In the genomic region with DNA sequence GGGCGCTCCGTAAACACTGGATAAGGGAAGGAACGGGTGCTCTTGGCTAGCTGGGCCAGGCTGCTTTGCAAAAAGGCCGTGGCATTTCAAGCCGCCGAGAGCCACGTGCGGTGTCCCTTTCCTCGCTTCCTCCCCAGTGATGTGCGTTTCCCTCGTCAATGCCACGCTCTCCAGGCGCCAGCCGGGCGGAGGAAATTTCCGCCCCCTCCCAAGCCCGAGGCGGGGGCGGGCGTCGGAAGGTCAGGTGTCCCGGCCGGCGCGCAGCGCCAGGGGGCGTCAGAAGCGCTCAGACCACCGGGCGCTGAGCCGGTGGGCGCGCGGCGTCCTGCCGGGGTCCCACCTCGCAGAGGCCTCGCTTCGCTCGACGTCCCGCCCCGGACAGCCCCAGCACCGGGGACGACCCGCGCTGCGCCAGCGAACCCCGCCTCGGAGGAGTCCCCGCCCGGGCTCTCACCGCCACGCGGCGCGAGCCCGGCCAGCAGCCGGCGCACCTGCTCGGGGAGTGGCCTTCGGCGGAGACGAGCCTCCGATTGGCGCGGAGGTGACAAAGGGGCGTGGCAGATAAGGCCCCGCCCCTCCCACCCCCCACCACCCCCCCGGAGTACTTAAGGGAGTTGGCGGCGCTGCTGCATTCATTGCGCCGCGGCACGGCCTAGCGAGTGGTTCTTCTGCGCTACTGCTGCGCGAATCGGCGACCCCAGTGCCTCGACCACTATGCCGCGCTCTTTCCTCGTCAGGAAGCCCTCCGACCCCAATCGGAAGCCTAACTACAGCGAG, we compare ENCODE assay signal across 8 cellular contexts. TPM values are rescaled to one million over a fixed set of nuclear protein-coding genes. Genes with fewer than 3 reads are reported as not detected.
DNase-seq lines count a peak whose midpoint lies in the region; ATAC-seq and TF ChIP-seq lines count a peak whose summit lies in the region.

A gene (plus strand): TSS at position 635 of the 777 bp plus-strand sequence. CDS start 80 bp downstream, at position 715.

- H3K9me3 Mint-ChIP-seq in activated T-helper 2 cell treated with anti-CD3 and anti-CD28 coated beads, Interferon-gamma antibody, Interleukin-2, Interleukin-4, amounts not matched to agents 10 μg/mL and 5 μg/mL and 100 μg/mL, durations not matched to agents 14 hours and 24 hours and 36 hours = no peaks in the 10 kb centered on the region
- no peaks in the 10 kb centered on the region for H3K9me3 Mint-ChIP-seq in stimulated activated naive CD8-positive, alpha-beta T cell treated with anti-CD3 and anti-CD28 coated beads, Interleukin-15, Interleukin-2, amounts not matched to agents 100 ng/mL and 50 ng/mL, for 24 hours

- no peaks in the 10 kb centered on the region for H3F3A ChIP-seq in neural cell (ENCODE audit: insufficient read depth, low read length, poor library complexity, severe bottlenecking)

- H3K27ac ChIP-seq in neural cell (ENCODE audit: low read length) = no peak within 1 kb of the TSS

- peak within 1 kb of the TSS; percentile 70 for H3K27ac Mint-ChIP-seq in activated T-helper 2 cell treated with anti-CD3 and anti-CD28 coated beads, Interferon-gamma antibody, Interleukin-2, Interleukin-4, amounts not matched to agents 10 μg/mL and 5 μg/mL and 100 μg/mL, durations not matched to agents 14 hours and 24 hours and 36 hours
- peak within 1 kb of the TSS; percentile 80 for H3K27ac Mint-ChIP-seq in stimulated activated naive CD8-positive, alpha-beta T cell treated with anti-CD3 and anti-CD28 coated beads, Interleukin-15, Interleukin-2, amounts not matched to agents 100 ng/mL and 50 ng/mL, for 24 hours

- peak within 1 kb of the TSS; percentile 51 for H3K9ac ChIP-seq in neural cell (ENCODE audit: low read length)

- peak within 1 kb of the TSS; percentile 62 for H3K4me2 ChIP-seq in neural cell (ENCODE audit: low read length)

- no peaks in the 10 kb centered on the region for H3K9me2 ChIP-seq in neural cell (ENCODE audit: insufficient read depth, low read length)

- no peaks in the 10 kb centered on the region for H3K36me3 ChIP-seq in neural cell (ENCODE audit: insufficient read depth, low read length)

- no peaks in the 10 kb centered on the region for H3K36me3 Mint-ChIP-seq in activated T-helper 2 cell treated with anti-CD3 and anti-CD28 coated beads, Interferon-gamma antibody, Interleukin-2, Interleukin-4, amounts not matched to agents 10 μg/mL and 5 μg/mL and 100 μg/mL, durations not matched to agents 14 hours and 24 hours and 36 hours (ENCODE audit: low read depth)
- no peaks in the 10 kb centered on the region for H3K36me3 Mint-ChIP-seq in stimulated activated naive CD8-positive, alpha-beta T cell treated with anti-CD3 and anti-CD28 coated beads, Interleukin-15, Interleukin-2, amounts not matched to agents 100 ng/mL and 50 ng/mL, for 24 hours (ENCODE audit: low read depth)

- H3K9me3 ChIP-seq in neural cell (ENCODE audit: low read length) = no peaks in the 10 kb centered on the region

- H3K27me3 Mint-ChIP-seq in activated T-helper 2 cell treated with anti-CD3 and anti-CD28 coated beads, Interferon-gamma antibody, Interleukin-2, Interleukin-4, amounts not matched to agents 10 μg/mL and 5 μg/mL and 100 μg/mL, durations not matched to agents 14 hours and 24 hours and 36 hours (ENCODE audit: low read depth) = peaks cover 31% of the 10 kb centered on the region
- peaks cover 6% of the 10 kb centered on the region for H3K27me3 Mint-ChIP-seq in stimulated activated naive CD8-positive, alpha-beta T cell treated with anti-CD3 and anti-CD28 coated beads, Interleukin-15, Interleukin-2, amounts not matched to agents 100 ng/mL and 50 ng/mL, for 24 hours

- DNase-seq in DMS53 (lab: John Stamatoyannopoulos, UW) = peak; percentile 97
- DNase-seq in Kasumi-1 (lab: John Stamatoyannopoulos, UW) = peak; percentile 74 to 84
- DNase-seq in RKO (ENCODE audit: low spot score) = peak; percentile 90
- peak; percentile 77 for DNase-seq in activated T-helper 2 cell treated with anti-CD3 and anti-CD28 coated beads, Interferon-gamma antibody, Interleukin-2, Interleukin-4, amounts not matched to agents 10 μg/mL and 5 μg/mL and 100 μg/mL, durations not matched to agents 14 hours and 24 hours and 36 hours (ENCODE audit: low spot score)
- DNase-seq in fibroblast of the aortic adventitia (ENCODE audit: low read depth) = peak; percentile 80

- H2AFZ ChIP-seq in neural cell (ENCODE audit: low read depth, low read length) = no peak within 1 kb of the TSS

- ATAC-seq in GM21723 (IDR thresholded peaks at IDR 0.05; ENCODE audit: unreplicated experiment) = peak; percentile 80

- TF ChIP-seq RAD21 in neural cell (conservative IDR thresholded peaks at IDR 0.05) = peak; percentile 60

- H3K4me3 Mint-ChIP-seq in activated T-helper 2 cell treated with anti-CD3 and anti-CD28 coated beads, Interferon-gamma antibody, Interleukin-2, Interleukin-4, amounts not matched to agents 10 μg/mL and 5 μg/mL and 100 μg/mL, durations not matched to agents 14 hours and 24 hours and 36 hours (ENCODE audit: low read depth) = peak within 1 kb of the TSS; percentile 66
- peak within 1 kb of the TSS; percentile 41 for H3K4me3 Mint-ChIP-seq in stimulated activated naive CD8-positive, alpha-beta T cell treated with anti-CD3 and anti-CD28 coated beads, Interleukin-15, Interleukin-2, amounts not matched to agents 100 ng/mL and 50 ng/mL, for 24 hours

- intact Hi-C loops in activated T-helper 2 cell treated with anti-CD3 and anti-CD28 coated beads, Interferon-gamma antibody, Interleukin-2, Interleukin-4, amounts not matched to agents 10 μg/mL and 5 μg/mL and 100 μg/mL, durations not matched to agents 14 hours and 24 hours and 36 hours (cut with micrococcal nuclease) = loop anchor here (2.0 kb wide), 1 partner anchor 184 kb away; no protein-coding TSS in a partner anchor

- H4K20me1 ChIP-seq in neural cell (ENCODE audit: insufficient read depth) = no peaks in the 10 kb centered on the region

- H3K27me3 ChIP-seq in neural cell (ENCODE audit: insufficient read depth, low read depth, low read length) = peaks cover 15% of the 10 kb centered on the region

- H3K79me2 ChIP-seq in neural cell (replicated peaks; ENCODE audit: insufficient read depth, low read length) = no peaks in the 10 kb centered on the region

- peaks cover 13% of the 10 kb centered on the region for H3K4me1 Mint-ChIP-seq in activated T-helper 2 cell treated with anti-CD3 and anti-CD28 coated beads, Interferon-gamma antibody, Interleukin-2, Interleukin-4, amounts not matched to agents 10 μg/mL and 5 μg/mL and 100 μg/mL, durations not matched to agents 14 hours and 24 hours and 36 hours (ENCODE audit: low read depth)
- peaks cover 30% of the 10 kb centered on the region for H3K4me1 Mint-ChIP-seq in stimulated activated naive CD8-positive, alpha-beta T cell treated with anti-CD3 and anti-CD28 coated beads, Interleukin-15, Interleukin-2, amounts not matched to agents 100 ng/mL and 50 ng/mL, for 24 hours (ENCODE audit: low read depth)

- peak; percentile 13 for TF ChIP-seq EP300 in neural cell (conservative IDR thresholded peaks at IDR 0.05; ENCODE audit: poor library complexity, severe bottlenecking)

- peak within 1 kb of the TSS; percentile 98 for H3K4me3 ChIP-seq in fibroblast of the aortic adventitia (ENCODE audit: low read depth, low read length)
- peak within 1 kb of the TSS; percentile 69 for H3K4me3 ChIP-seq in neural cell (ENCODE audit: low read length)

- TF ChIP-seq CTCF in fibroblast of the aortic adventitia (IDR thresholded peaks at IDR 0.05; ENCODE audit: insufficient read depth, low read length) = peak; percentile 29
- TF ChIP-seq CTCF in neural cell (IDR thresholded peaks at IDR 0.05; ENCODE audit: poor library complexity, severe bottlenecking) = peak; percentile 79

TF ChIP-seq in neural cell, 6 proteins besides CTCF, POLR2A, EP300 and RAD21:
- TF ChIP-seq MXI1 (conservative IDR thresholded peaks at IDR 0.05; ENCODE audit: poor library complexity, severe bottlenecking) (peak; percentile 89), EZH2 (IDR thresholded peaks at IDR 0.05; ENCODE audit: borderline replicate concordance, insufficient read depth, low read length, poor library complexity, severe bottlenecking) (no peak), TAF1 (IDR thresholded peaks at IDR 0.05; ENCODE audit: low read depth) (peak; percentile 57), SMC3 (conservative IDR thresholded peaks at IDR 0.05; ENCODE audit: poor library complexity) (peak; percentile 83), POLR2AphosphoS5 (IDR thresholded peaks at IDR 0.05) (peak; percentile 75)
- TF ChIP-seq, protein P1, sequence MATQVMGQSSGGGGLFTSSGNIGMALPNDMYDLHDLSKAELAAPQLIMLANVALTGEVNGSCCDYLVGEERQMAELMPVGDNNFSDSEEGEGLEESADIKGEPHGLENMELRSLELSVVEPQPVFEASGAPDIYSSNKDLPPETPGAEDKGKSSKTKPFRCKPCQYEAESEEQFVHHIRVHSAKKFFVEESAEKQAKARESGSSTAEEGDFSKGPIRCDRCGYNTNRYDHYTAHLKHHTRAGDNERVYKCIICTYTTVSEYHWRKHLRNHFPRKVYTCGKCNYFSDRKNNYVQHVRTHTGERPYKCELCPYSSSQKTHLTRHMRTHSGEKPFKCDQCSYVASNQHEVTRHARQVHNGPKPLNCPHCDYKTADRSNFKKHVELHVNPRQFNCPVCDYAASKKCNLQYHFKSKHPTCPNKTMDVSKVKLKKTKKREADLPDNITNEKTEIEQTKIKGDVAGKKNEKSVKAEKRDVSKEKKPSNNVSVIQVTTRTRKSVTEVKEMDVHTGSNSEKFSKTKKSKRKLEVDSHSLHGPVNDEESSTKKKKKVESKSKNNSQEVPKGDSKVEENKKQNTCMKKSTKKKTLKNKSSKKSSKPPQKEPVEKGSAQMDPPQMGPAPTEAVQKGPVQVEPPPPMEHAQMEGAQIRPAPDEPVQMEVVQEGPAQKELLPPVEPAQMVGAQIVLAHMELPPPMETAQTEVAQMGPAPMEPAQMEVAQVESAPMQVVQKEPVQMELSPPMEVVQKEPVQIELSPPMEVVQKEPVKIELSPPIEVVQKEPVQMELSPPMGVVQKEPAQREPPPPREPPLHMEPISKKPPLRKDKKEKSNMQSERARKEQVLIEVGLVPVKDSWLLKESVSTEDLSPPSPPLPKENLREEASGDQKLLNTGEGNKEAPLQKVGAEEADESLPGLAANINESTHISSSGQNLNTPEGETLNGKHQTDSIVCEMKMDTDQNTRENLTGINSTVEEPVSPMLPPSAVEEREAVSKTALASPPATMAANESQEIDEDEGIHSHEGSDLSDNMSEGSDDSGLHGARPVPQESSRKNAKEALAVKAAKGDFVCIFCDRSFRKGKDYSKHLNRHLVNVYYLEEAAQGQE (IDR thresholded peaks at IDR 0.05; ENCODE audit: borderline replicate concordance) = no peak

RNA-seq across cellular contexts. Expression of the gene that starts here (rescaled TPM):
- total RNA-seq in activated T-helper 2 cell treated with anti-CD3 and anti-CD28 coated beads, Interferon-gamma antibody, Interleukin-2, Interleukin-4, amounts not matched to agents 10 μg/mL and 5 μg/mL and 100 μg/mL, durations not matched to agents 14 hours and 24 hours and 36 hours = 1.3 and 1.6 TPM in 2 replicates
- total RNA-seq in fibroblast of the aortic adventitia (ENCODE audit: low replicate concordance) = 1.1 and 2.7 TPM in 2 replicates
- polyA plus RNA-seq in neural cell = 0.31 TPM in 1 of 2 replicates, not detected in the other
- 0.46 TPM in 1 of 2 replicates, not detected in the other for polyA minus RNA-seq in neural cell
